8 cellular contexts compared by ENCODE assay signal in the genomic region with DNA sequence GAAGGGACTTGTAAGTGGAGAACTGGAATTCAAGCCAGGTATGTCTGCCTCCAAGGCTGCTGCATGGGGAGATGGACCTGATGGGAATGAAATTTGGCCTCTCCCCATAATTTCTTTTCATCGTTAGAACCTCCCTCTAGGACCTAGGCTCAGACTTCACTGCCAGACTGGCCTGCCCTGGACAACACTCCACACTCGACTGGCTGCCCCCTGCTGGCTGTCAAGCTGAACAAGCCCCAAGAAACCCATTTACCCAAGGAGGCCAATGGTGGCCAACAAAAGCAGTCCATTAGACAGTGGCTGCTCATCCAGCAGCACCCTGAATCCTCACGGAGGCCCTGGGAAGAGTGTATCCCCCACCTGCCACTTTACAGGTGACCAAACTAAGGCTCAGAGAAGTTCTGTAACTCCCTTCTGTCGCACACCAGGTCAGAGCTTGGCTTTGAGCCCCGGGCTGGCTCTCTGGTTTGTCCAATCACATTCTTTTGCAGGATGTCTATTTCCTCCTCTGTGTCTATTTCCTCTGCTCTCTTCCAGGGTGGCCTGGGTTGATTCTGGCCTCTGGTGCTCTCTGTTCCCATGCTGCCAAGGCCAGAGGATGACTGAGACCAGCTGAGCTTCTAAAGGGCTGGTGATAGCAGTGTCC. TPM values are rescaled to one million over a fixed set of nuclear protein-coding genes. Genes with fewer than 3 reads are reported as not detected.
DNase-seq lines count a peak whose midpoint lies in the region; ATAC-seq, FAIRE-seq and TF ChIP-seq lines count a peak whose summit lies in the region.

No MANE protein-coding gene starts in this region.

- peak; percentile 9 to 55 (median 23) for DNase-seq in CD4-positive, alpha-beta T cell
- peak; percentile 46 for DNase-seq in activated CD4-positive, alpha-beta T cell treated with anti-CD3 and anti-CD28 coated beads for 4 hours
- peak; percentile 87 for DNase-seq in endodermal cell
- peak; percentile 59 to 79 (median 70) for DNase-seq in pancreas
- no peak for DNase-seq in neuronal stem cell (ENCODE audit: low spot score)

- CTCF ChIA-PET in CD4-positive, alpha-beta T cell (lab: Charles Lee) = interaction anchor here (0.7 to 0.9 kb wide), 3 partner anchors 11 to 50 kb away, joined by 3 to 5 read pairs (median 3); no protein-coding TSS in a partner anchor

- POLR2A ChIA-PET in CD4-positive, alpha-beta T cell (lab: Charles Lee) = no interaction called here

- H2AFZ ChIP-seq in neuronal stem cell (ENCODE audit: low read length) = no peak overlapping the region

- peak; percentile 57; the same call in 1 of the 2 replicates for TF ChIP-seq RAD21 in Ishikawa (IDR thresholded peaks at IDR 0.05; ENCODE audit: low read depth)

- H3K4me2 ChIP-seq in neuronal stem cell (ENCODE audit: insufficient read depth, low read length, poor library complexity, severe bottlenecking) = no peak overlapping the region

- no peak overlapping the region for H3K27ac Mint-ChIP-seq in CD4-positive, alpha-beta T cell
- no peak overlapping the region for H3K27ac Mint-ChIP-seq in endodermal cell

- H3K36me3 ChIP-seq in endodermal cell (ENCODE audit: control insufficient read depth, insufficient read depth, low read length) = no peaks in the 10 kb centered on the region
- no peaks in the 10 kb centered on the region for H3K36me3 ChIP-seq in pancreas
- H3K36me3 ChIP-seq in neuronal stem cell (replicated peaks in 1 of 2; ENCODE audit: control insufficient read depth in 2 of 2, insufficient read depth in 2 of 2, low read length in 2 of 2) = no peaks in the 10 kb centered on the region

- no peak overlapping the region for H2BK15ac ChIP-seq in neuronal stem cell (ENCODE audit: low read length)

- peak; percentile 29 for ATAC-seq in CD4-positive, alpha-beta T cell (ENCODE audit: poor library complexity)
- ATAC-seq in pancreas (peak in 3 of 4 donors; percentile 9 to 24 (median 10)), HG02981 (IDR thresholded peaks at IDR 0.05; ENCODE audit: unreplicated experiment) (no peak), GM18498 (IDR thresholded peaks at IDR 0.05; ENCODE audit: unreplicated experiment) (no peak)

- H3K36me3 Mint-ChIP-seq in CD4-positive, alpha-beta T cell (ENCODE audit: low read depth) = no peaks in the 10 kb centered on the region
- H3K36me3 Mint-ChIP-seq in endodermal cell (ENCODE audit: low read depth) = no peaks in the 10 kb centered on the region

- H3K9ac ChIP-seq in endodermal cell (ENCODE audit: extremely low read depth, low read length, poor library complexity, severe bottlenecking) = no peak overlapping the region
- no peak overlapping the region for H3K9ac ChIP-seq in neuronal stem cell (ENCODE audit: low read depth, low read length, poor library complexity)

- H2BK5ac ChIP-seq in neuronal stem cell (ENCODE audit: low read length) = no peak overlapping the region

- no peak overlapping the region for H3K4ac ChIP-seq in neuronal stem cell (ENCODE audit: low read length)

- no peak overlapping the region for H3K4me3 Mint-ChIP-seq in CD4-positive, alpha-beta T cell
- no peak overlapping the region for H3K4me3 Mint-ChIP-seq in endodermal cell

- no peak overlapping the region for H2AK5ac ChIP-seq in neuronal stem cell (ENCODE audit: low read depth, low read length)

- intact Hi-C loops in CD4-positive, alpha-beta T cell (cut with DNase I, micrococcal nuclease) = loop anchor here in 1 of 2 experiments (1.0 to 2.0 kb wide), 2 partner anchors 49 to 151 kb away; no protein-coding TSS in a partner anchor
- intact Hi-C loops in pancreas (cut with DNase I) = no loop called here

- TF ChIP-seq CTCF in CD4-positive, alpha-beta T cell (IDR thresholded peaks at IDR 0.05) = peak; percentile 57
- peak; percentile 79 for TF ChIP-seq CTCF in endodermal cell (conservative IDR thresholded peaks at IDR 0.05)
- peak in 3 of 4 donors; percentile 17 to 37 (median 33) for TF ChIP-seq CTCF in pancreas (IDR thresholded peaks at IDR 0.05)

- H3K27me3 ChIP-seq in CD4-positive, alpha-beta T cell (ENCODE audit: control insufficient read depth, insufficient read depth, low read length) = no peaks in the 10 kb centered on the region
- H3K27me3 ChIP-seq in endodermal cell (ENCODE audit: control insufficient read depth, insufficient read depth, low read length, poor library complexity, severe bottlenecking) (no peaks in the 10 kb centered on the region), pancreas (no peaks in the 10 kb centered on the region), neuronal stem cell (ENCODE audit: control insufficient read depth in 3 of 3, insufficient read depth in 3 of 3, low read depth in 1 of 3, low read length in 3 of 3) (peaks cover 0 to 28% (median 0%) of the 10 kb centered on the region in 3 experiments)

- H3K9me3 ChIP-seq in CD4-positive, alpha-beta T cell (ENCODE audit: control insufficient read depth, low read length) = no peaks in the 10 kb centered on the region
- no peaks in the 10 kb centered on the region for H3K9me3 ChIP-seq in endodermal cell (ENCODE audit: control insufficient read depth, low read length)
- H3K9me3 ChIP-seq in pancreas = no peaks in the 10 kb centered on the region
- H3K9me3 ChIP-seq in neuronal stem cell (replicated peaks in 1 of 2; ENCODE audit: control insufficient read depth in 2 of 2, insufficient read depth in 1 of 2, low read depth in 1 of 2, low read length in 2 of 2) = no peaks in the 10 kb centered on the region

- H2BK120ac ChIP-seq in neuronal stem cell (ENCODE audit: low read depth, low read length) = no peak overlapping the region

- no peak for TF ChIP-seq EP300 in Ishikawa (IDR thresholded peaks at IDR 0.05; ENCODE audit: borderline replicate concordance)

- H3K18ac ChIP-seq in neuronal stem cell (ENCODE audit: low read length) = no peak overlapping the region

- H3K14ac ChIP-seq in neuronal stem cell (ENCODE audit: low read length) = no peak overlapping the region

- H3K27me3 Mint-ChIP-seq in CD4-positive, alpha-beta T cell = no peaks in the 10 kb centered on the region
- peaks cover 8% of the 10 kb centered on the region for H3K27me3 Mint-ChIP-seq in endodermal cell (ENCODE audit: insufficient read depth)

- H3K23ac ChIP-seq in neuronal stem cell (ENCODE audit: low read depth, low read length, poor library complexity) = no peak overlapping the region

- no peaks in the 10 kb centered on the region for H3K79me1 ChIP-seq in neuronal stem cell (ENCODE audit: low read depth, low read length)

- H3K4me3 ChIP-seq in endodermal cell (ENCODE audit: low read length) (no peak overlapping the region), pancreas (peak overlapping the region in 2 of 4 donors; percentile 50 to 67), neuronal stem cell (ENCODE audit: low read length in 2 of 2) (no peak overlapping the region)

- H3K27ac ChIP-seq in CD4-positive, alpha-beta T cell (ENCODE audit: low read depth, low read length) = no peak overlapping the region
- H3K27ac ChIP-seq in endodermal cell (ENCODE audit: low read depth, low read length) = no peak overlapping the region
- H3K27ac ChIP-seq in pancreas = peak overlapping the region in 1 of 4 donors; percentile 3
- H3K27ac ChIP-seq in neuronal stem cell (replicated peaks; ENCODE audit: low read length) = no peak overlapping the region

- no peak overlapping the region for H2BK12ac ChIP-seq in neuronal stem cell (ENCODE audit: low read length)

- H4K91ac ChIP-seq in neuronal stem cell (ENCODE audit: low read depth, low read length, poor library complexity) = no peak overlapping the region

- H4K8ac ChIP-seq in neuronal stem cell (ENCODE audit: low read depth, low read length) = no peak overlapping the region

- WGBS in endodermal cell (ENCODE audit: insufficient coverage in 1 of 2, insufficient read length in 1 of 2), 2 experiments = 66 to 72% methylated on average over 3 to 5 of the region's 5 CpGs
- 32 to 35% methylated on average over 5 of the region's 5 CpGs for WGBS in pancreas, 2 donors
- WGBS in neuronal stem cell (ENCODE audit: extremely low coverage in 2 of 2, insufficient read length in 2 of 2, insufficient replicate concordance in 1 of 2), 2 donors = no CpG with 5 or more reads among the region's 5 CpGs

- no peaks in the 10 kb centered on the region for H3K4me1 ChIP-seq in endodermal cell (ENCODE audit: control insufficient read depth, insufficient read depth, low read length)
- peaks cover 10 to 16% (median 15%) of the 10 kb centered on the region in 3 donors for H3K4me1 ChIP-seq in pancreas
- no peaks in the 10 kb centered on the region for H3K4me1 ChIP-seq in neuronal stem cell (ENCODE audit: control insufficient read depth in 2 of 2, insufficient read depth in 1 of 2, low read depth in 1 of 2, low read length in 2 of 2)

- H3K4me1 Mint-ChIP-seq in CD4-positive, alpha-beta T cell (ENCODE audit: low read depth) = no peaks in the 10 kb centered on the region
- H3K4me1 Mint-ChIP-seq in endodermal cell = peaks cover 4% of the 10 kb centered on the region

- H3K9me3 Mint-ChIP-seq in CD4-positive, alpha-beta T cell = no peaks in the 10 kb centered on the region
- peaks cover 13% of the 10 kb centered on the region for H3K9me3 Mint-ChIP-seq in endodermal cell

- FAIRE-seq in pancreas (lab: Jason Lieb, UNC) = no peak

TF ChIP-seq in Ishikawa, 13 proteins besides CTCF, POLR2A, EP300 and RAD21:
- TF ChIP-seq FOXM1 (IDR thresholded peaks at IDR 0.05; ENCODE audit: borderline replicate concordance, low read depth) = no peak
- 0 out of 2 replicates have a peak, but pooled peaks have one; percentile 36 for TF ChIP-seq YY1 (IDR thresholded peaks at IDR 0.05; ENCODE audit: low read depth)
- TF ChIP-seq TCF12 (IDR thresholded peaks at IDR 0.05; ENCODE audit: low read depth) = no peak
- TF ChIP-seq, protein P1, sequence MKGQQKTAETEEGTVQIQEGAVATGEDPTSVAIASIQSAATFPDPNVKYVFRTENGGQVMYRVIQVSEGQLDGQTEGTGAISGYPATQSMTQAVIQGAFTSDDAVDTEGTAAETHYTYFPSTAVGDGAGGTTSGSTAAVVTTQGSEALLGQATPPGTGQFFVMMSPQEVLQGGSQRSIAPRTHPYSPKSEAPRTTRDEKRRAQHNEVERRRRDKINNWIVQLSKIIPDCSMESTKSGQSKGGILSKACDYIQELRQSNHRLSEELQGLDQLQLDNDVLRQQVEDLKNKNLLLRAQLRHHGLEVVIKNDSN (IDR thresholded peaks at IDR 0.05) = no peak

RNA-seq across cellular contexts. Expression of a gene that starts 3.8 kb away (rescaled TPM):
- not detected for total RNA-seq in CD4-positive, alpha-beta T cell
- total RNA-seq in endodermal cell (not detected), pancreas (10 to 100 TPM; 18.1 to 29.6 (median 27.2) TPM)
- polyA plus RNA-seq in endodermal cell (2013, experiment 1 of 2) = not detected
- polyA plus RNA-seq in endodermal cell (2013, experiment 2 of 2) = not detected
- 10 to 100 TPM; 13.2 to 14.9 TPM for polyA plus RNA-seq in pancreas
- not detected for polyA plus RNA-seq in neuronal stem cell (2013, experiment 1 of 2)
- not detected for polyA plus RNA-seq in neuronal stem cell (2013, experiment 2 of 2)

RNA-seq across cellular contexts. Expression of a gene that starts 11.6 kb away (rescaled TPM):
- total RNA-seq in CD4-positive, alpha-beta T cell = 10 to 100 TPM; 12.4 to 13.9 TPM
- 1 to 10 TPM; 6.2 to 6.6 TPM for total RNA-seq in endodermal cell
- polyA plus RNA-seq in endodermal cell (2013, experiment 1 of 2) = 0.78 TPM
- 0.50 TPM for polyA plus RNA-seq in endodermal cell (2013, experiment 2 of 2)
- 10 to 100 TPM; 12.6 to 22.2 (median 14.7) TPM for total RNA-seq in pancreas
- 10 to 100 TPM; 23.9 to 25.1 TPM for polyA plus RNA-seq in pancreas
- 0.38 TPM for polyA plus RNA-seq in neuronal stem cell (2013, experiment 1 of 2)
- polyA plus RNA-seq in neuronal stem cell (2013, experiment 2 of 2) = 0.35 TPM

Comparison
In these comparisons a context has a peak if more than half of its experiments do, and no peak if none do; other contexts are left out.
1. ATAC-seq: peak in CD4-positive, alpha-beta T cell (single experiment) and pancreas (3 of 4); none in HG02981 (single experiment) and GM18498 (single experiment).
2. RNA of a gene that starts 3.8 kb away (total RNA-seq): 18.1 to 29.6 TPM in pancreas; not detected in CD4-positive, alpha-beta T cell and not detected in endodermal cell; every median in the first group is over 10 times any median in the second.
3. Peak in every context shown above with its lines, with median percentiles within 50 percentile points of each other: CTCF ChIP-seq.